ENCODE assay signal across 8 cellular contexts in genomic region chr2:64144057-64145013, GRCh38. TPM values are rescaled to one million over a fixed set of nuclear protein-coding genes. Genes with fewer than 3 reads are reported as not detected.
DNase-seq lines count a peak whose midpoint lies in the region; ATAC-seq and TF ChIP-seq lines count a peak whose summit lies in the region.

Gene PELI1 (minus strand): TSS chr2:64144420. CDS start chr2:64108310, 36,110 bp downstream.

- peak within 1 kb of the TSS; percentile 65 for H3K9ac ChIP-seq in IMR-90 (ENCODE audit: low read depth, low read length)

- POLR2A ChIA-PET in IMR-90 (lab: Charles Lee; ENCODE audit: unreplicated experiment): no interaction called here
- POLR2A ChIA-PET in OCI-LY7 (lab: Charles Lee): interaction anchor here (0.9 to 4.7 kb wide), 4 partner anchors 58 to 94 kb away, joined by 3 to 36 read pairs (median 4); no protein-coding TSS in a partner anchor

- in situ Hi-C loops in IMR-90 (cut with MboI; ENCODE audit: low sequenced_read_pairs): no loop called here

- no peak within 1 kb of the TSS for H4K91ac ChIP-seq in IMR-90 (ENCODE audit: insufficient read depth, low read depth, low read length)

- no peak within 1 kb of the TSS for H2AK5ac ChIP-seq in IMR-90 (ENCODE audit: low read depth, low read length)

- 0 out of 4 replicates have a peak, but pooled peaks cover 0 to 3% of the 10 kb centered on the region in 2 experiments for H3K79me1 ChIP-seq in IMR-90 (ENCODE audit: low read depth in 1 of 2, low read length in 2 of 2)

- no peaks in the 10 kb centered on the region for H4K20me1 ChIP-seq in IMR-90 (ENCODE audit: insufficient read depth, low read length)
- peaks cover 28% of the 10 kb centered on the region for H4K20me1 ChIP-seq in OCI-LY7 (ENCODE audit: insufficient read depth, low read length)

- ATAC-seq in GM21528 (IDR thresholded peaks at IDR 0.05; ENCODE audit: low FRiP score, unreplicated experiment): peak; percentile 87
- peak; percentile 98 for ATAC-seq in IMR-90 (ENCODE audit: low read depth)
- peak; percentile 97 for ATAC-seq in mucosa of descending colon

- dilution Hi-C loops in IMR-90 (cut with HindIII; ENCODE audit: low sequenced_read_pairs, unreplicated experiment): no loop called here

- DNase-seq in DMS153 (lab: John Stamatoyannopoulos, UW): peak; percentile 98
- peak; percentile 95 for DNase-seq in IMR-90
- peak; percentile 99 for DNase-seq in OCI-LY7 (ENCODE audit: low spot score)
- DNase-seq in activated T-cell treated with anti-CD3 and anti-CD28 coated beads for 1 hour (ENCODE audit: low read depth): peak; percentile 94
- peak; percentile 99 for DNase-seq in epithelial cell of esophagus (ENCODE audit: low read depth)
- DNase-seq in mucosa of descending colon: peak; percentile 98 to 99 (median 98)
- peak; percentile 86 for DNase-seq in stimulated activated CD8-positive, alpha-beta memory T cell treated with anti-CD3 and anti-CD28 coated beads, Interleukin-4, amount 100 ng/mL, for 24 hours (ENCODE audit: low read depth)

- H2BK15ac ChIP-seq in IMR-90 (ENCODE audit: low read depth, low read length): no peak within 1 kb of the TSS

- WGBS in IMR-90 (ENCODE audit: extremely low coverage in 2 of 2, insufficient read length in 1 of 2), 2 experiments: 100% methylated on average over 2 of the region's 68 CpGs; no CpG with 5 or more reads in 1 of the 2 experiments

- H3K4me2 ChIP-seq in IMR-90 (ENCODE audit: low read depth, low read length): peak within 1 kb of the TSS; percentile 100
- H3K4me2 ChIP-seq in OCI-LY7 (ENCODE audit: low read length): peak within 1 kb of the TSS; percentile 95

- H2AFZ ChIP-seq in IMR-90 (replicated peaks; ENCODE audit: low read length, poor library complexity) (peak within 1 kb of the TSS; percentile 99), OCI-LY7 (ENCODE audit: low read length) (peak within 1 kb of the TSS; percentile 62; the same call in 1 of the 2 replicates)

- peaks cover 2% of the 10 kb centered on the region for H3K27me3 ChIP-seq in IMR-90 (ENCODE audit: control insufficient read depth, insufficient read depth, low read length)

- peak within 1 kb of the TSS; percentile 78; the same call in 1 of the 2 replicates for H4K5ac ChIP-seq in IMR-90 (ENCODE audit: low read depth, low read length)

- H3K23ac ChIP-seq in IMR-90 (ENCODE audit: low read depth, low read length): peak within 1 kb of the TSS; percentile 66; the same call in 1 of the 2 replicates

- peak; percentile 80 for TF ChIP-seq POLR2A in IMR-90 (IDR thresholded peaks at IDR 0.05; ENCODE audit: low read depth, low read length)

- H3K36me3 ChIP-seq in IMR-90 (ENCODE audit: control insufficient read depth, insufficient read depth, low read length) (no peaks in the 10 kb centered on the region), OCI-LY7 (ENCODE audit: insufficient read depth, low read length) (peaks cover 43% of the 10 kb centered on the region), mucosa of descending colon (ENCODE audit: low read depth) (no peaks in the 10 kb centered on the region)

- H3K9me1 ChIP-seq in IMR-90 (ENCODE audit: insufficient read depth, low read length): peaks cover 3% of the 10 kb centered on the region; the same call in 1 of the 2 replicates

- peak within 1 kb of the TSS in 1 of 2 experiments; percentile 20; a peak in 1 of 4 replicates for H4K8ac ChIP-seq in IMR-90 (ENCODE audit: low read depth in 2 of 2, low read length in 2 of 2)

- no peak within 1 kb of the TSS for H2BK20ac ChIP-seq in IMR-90 (ENCODE audit: low read depth, low read length)

- peak within 1 kb of the TSS; percentile 25; the same call in 1 of the 2 replicates for H3K56ac ChIP-seq in IMR-90 (ENCODE audit: extremely low read depth, insufficient read depth, low read length)

- TF ChIP-seq CTCF in IMR-90 (conservative IDR thresholded peaks at IDR 0.05; ENCODE audit: low read depth, low read length): peak; percentile 20; the same call in 1 of the 2 replicates
- TF ChIP-seq CTCF in OCI-LY7 (conservative IDR thresholded peaks at IDR 0.05; ENCODE audit: low read length): peak; percentile 68; the same call in 1 of the 2 replicates
- no peak for TF ChIP-seq CTCF in epithelial cell of esophagus (IDR thresholded peaks at IDR 0.05; ENCODE audit: insufficient read depth, low read depth, low read length, missing control alignments)
- no peak for TF ChIP-seq CTCF in mucosa of descending colon (IDR thresholded peaks at IDR 0.05)

- H3K27ac ChIP-seq in IMR-90 (ENCODE audit: insufficient read depth, low read length) (peak within 1 kb of the TSS; percentile 52), OCI-LY7 (ENCODE audit: low read depth, low read length, poor library complexity, severe bottlenecking) (peak within 1 kb of the TSS; percentile 80)

- peak within 1 kb of the TSS; percentile 90 for H3K4me3 ChIP-seq in IMR-90 (ENCODE audit: insufficient read depth, low read depth, low read length)
- H3K4me3 ChIP-seq in OCI-LY7 (ENCODE audit: low read depth, low read length, poor library complexity, severe bottlenecking): peak within 1 kb of the TSS; percentile 97
- H3K4me3 ChIP-seq in epithelial cell of esophagus (ENCODE audit: low read length): peak within 1 kb of the TSS; percentile 91
- peak within 1 kb of the TSS; percentile 87 for H3K4me3 ChIP-seq in mucosa of descending colon

- peak within 1 kb of the TSS; percentile 83; the same call in 1 of the 2 replicates for H3K18ac ChIP-seq in IMR-90 (ENCODE audit: low read depth, low read length)

- H3K9me3 ChIP-seq in IMR-90 (ENCODE audit: control insufficient read depth, insufficient read depth, low read length) (no peaks in the 10 kb centered on the region), OCI-LY7 (ENCODE audit: low read length) (no peaks in the 10 kb centered on the region), mucosa of descending colon (no peaks in the 10 kb centered on the region)

- H3K4me1 ChIP-seq in IMR-90 (ENCODE audit: control insufficient read depth, insufficient read depth, low read length) (no peaks in the 10 kb centered on the region), OCI-LY7 (ENCODE audit: insufficient read depth, low read length, poor library complexity, severe bottlenecking) (peaks cover 41% of the 10 kb centered on the region), mucosa of descending colon (ENCODE audit: low read depth) (peaks cover 16% of the 10 kb centered on the region)

- H3K9me2 ChIP-seq in OCI-LY7 (ENCODE audit: insufficient read depth, low read length): no peaks in the 10 kb centered on the region

- peak; percentile 12; the same call in 1 of the 2 replicates for TF ChIP-seq RAD21 in IMR-90 (IDR thresholded peaks at IDR 0.05; ENCODE audit: low read length)

- peak within 1 kb of the TSS; percentile 56 for H2BK5ac ChIP-seq in IMR-90 (ENCODE audit: low read depth, low read length, poor library complexity, severe bottlenecking)

- BruUV-seq in IMR-90 (replicated peaks; lab: Mats Ljungman, UMichigan) (no TSS peak), OCI-LY7 (replicated peaks; lab: Mats Ljungman, UMichigan) (no TSS peak)

- peaks cover 54% of the 10 kb centered on the region for H3K79me2 ChIP-seq in OCI-LY7 (ENCODE audit: insufficient read depth, low read depth, low read length)

- CTCF ChIA-PET in IMR-90 (lab: Yijun Ruan, JAX): no interaction called here
- CTCF ChIA-PET in OCI-LY7 (lab: Charles Lee; ENCODE audit: unreplicated experiment): no interaction called here

- peak within 1 kb of the TSS; percentile 32; the same call in 1 of the 2 replicates for H2BK120ac ChIP-seq in IMR-90 (ENCODE audit: low read depth, low read length)

- peak within 1 kb of the TSS; percentile 46 for H2AK9ac ChIP-seq in IMR-90 (replicated peaks; ENCODE audit: low read depth, low read length, poor library complexity)

- H3K14ac ChIP-seq in IMR-90 (replicated peaks; ENCODE audit: low read depth, low read length): peak within 1 kb of the TSS; percentile 16

- intact Hi-C loops in IMR-90 (cut with micrococcal nuclease) (loop anchor here (2.0 to 10.0 kb wide), 4 partner anchors 96 to 720 kb away; no protein-coding TSS in a partner anchor), OCI-LY7 (cut with micrococcal nuclease; ENCODE audit: unreplicated experiment) (loop anchor here (1.0 to 5.0 kb wide), 4 partner anchors 70 to 608 kb away; no protein-coding TSS in a partner anchor), mucosa of descending colon (cut with DNase I, micrococcal nuclease) (loop anchor here in 1 of 2 donors (5.0 to 10.0 kb wide), 2 partner anchors 58 to 80 kb away; no protein-coding TSS in a partner anchor)

- H3K4ac ChIP-seq in IMR-90 (ENCODE audit: low read depth, low read length): peak within 1 kb of the TSS; percentile 26; the same call in 1 of the 2 replicates

TF ChIP-seq in IMR-90, 13 proteins besides CTCF, POLR2A, EP300 and RAD21:
- peak; percentile 29; the same call in 1 of the 2 replicates for TF ChIP-seq MAZ (IDR thresholded peaks at IDR 0.05; ENCODE audit: borderline replicate concordance, low read depth, low read length)
- TF ChIP-seq MAFK (IDR thresholded peaks at IDR 0.05; ENCODE audit: low read depth, low read length): no peak

RNA-seq across cellular contexts. Expression of gene PELI1, which starts in this region (rescaled TPM):
- total RNA-seq in IMR-90 (2012; rRNA removed): 2.5 and 4.2 TPM in 2 replicates
- polyA plus RNA-seq in IMR-90 (2012; rRNA removed): 2.2 and 2.3 TPM in 2 replicates
- 2.4 and 2.6 TPM in 2 replicates for polyA plus RNA-seq in IMR-90 (2012; cell fraction: cytosol; rRNA removed)
- 3.9 and 4.9 TPM in 2 replicates for polyA plus RNA-seq in IMR-90 (2012; cell fraction: nucleus; rRNA removed; ENCODE audit: low replicate concordance)
- total RNA-seq in OCI-LY7 (2014; rRNA removed; shearing (Covaris generic)): 108 and 110 TPM in 2 replicates
- 174 and 211 TPM in 2 replicates for total RNA-seq in OCI-LY7 (2022)
- 10 to 100 TPM; 45.6 to 51.2 (median 48.9) TPM for total RNA-seq in mucosa of descending colon

Comparison
In these comparisons a context has a peak if more than half of its experiments do, and no peak if none do; other contexts are left out.
1. Peak in every context shown above with its lines: DNase-seq, ATAC-seq, H3K4me3 ChIP-seq and H3K27ac ChIP-seq.
2. CTCF ChIP-seq: peak in IMR-90 (single experiment) and OCI-LY7 (single experiment); none in epithelial cell of esophagus (single experiment) and mucosa of descending colon (single experiment).